In genomic region chr3:124619887-124620599, GRCh38 we compare ENCODE assay signal across 10 cellular contexts.
DNase-seq lines count a peak whose midpoint lies in the region; ATAC-seq lines count a peak whose summit lies in the region.
"Had no signal": no experiment of that assay in that cellular context is flagged by ENCODE, and none has a peak within 500 bp of the region (broad histone marks: within the 10 kb centered on the region; RNA-seq: fewer than 3 reads in every experiment).

No MANE protein-coding gene starts in this region.

- peak overlapping the region; percentile 10 to 79 for H3K27ac Mint-ChIP-seq in activated naive CD4-positive, alpha-beta T cell treated with anti-CD3 and anti-CD28 coated beads, Interleukin-2, amount 50 U/mL, for 72 hours
- H3K27ac Mint-ChIP-seq in natural killer cell treated with Interleukin-12 subunit alpha and Interleukin-12 subunit beta and Interleukin-15 and Interleukin-18, amount 100 ng/mL, for 72 hours = peak overlapping the region; percentile 79 to 90

- ATAC-seq in GM18517 (IDR thresholded peaks at IDR 0.05; ENCODE audit: unreplicated experiment) (peak; percentile 68), HG02759 (IDR thresholded peaks at IDR 0.05; ENCODE audit: unreplicated experiment) (peak; percentile 66), HG02571 (IDR thresholded peaks at IDR 0.05; ENCODE audit: unreplicated experiment) (no peak)
- ATAC-seq in activated naive CD4-positive, alpha-beta T cell treated with anti-CD3 and anti-CD28 coated beads, Interleukin-2, amount 50 U/mL, for 72 hours = peak; percentile 48 to 63
- peak; percentile 80 to 87 for ATAC-seq in natural killer cell treated with Interleukin-12 subunit alpha and Interleukin-12 subunit beta and Interleukin-15 and Interleukin-18, amount 100 ng/mL, for 72 hours

- DNase-seq in activated naive CD4-positive, alpha-beta T cell treated with anti-CD3 and anti-CD28 coated beads, Interleukin-2, amount 50 U/mL, for 72 hours (ENCODE audit: low spot score in 2 of 2) = no peak
- DNase-seq in natural killer cell treated with Interleukin-12 subunit alpha and Interleukin-12 subunit beta and Interleukin-15 and Interleukin-18, amount 100 ng/mL, for 72 hours (ENCODE audit: low spot score) = peak; percentile 63
- DNase-seq in KG1 (lab: John Stamatoyannopoulos, UW) = no peak
- no peak for DNase-seq in 8988T
- DNase-seq: anterior cingulate cortex, head of caudate nucleus, NCI-H1436 treated with DMSO at 0.1 percent for 48 hours had no signal

- peaks cover 0 to 6% of the 10 kb centered on the region in 2 donors for H3K36me3 Mint-ChIP-seq in activated naive CD4-positive, alpha-beta T cell treated with anti-CD3 and anti-CD28 coated beads, Interleukin-2, amount 50 U/mL, for 72 hours
- H3K36me3 Mint-ChIP-seq in natural killer cell treated with Interleukin-12 subunit alpha and Interleukin-12 subunit beta and Interleukin-15 and Interleukin-18, amount 100 ng/mL, for 72 hours = no peaks in the 10 kb centered on the region

- H3K9me3 Mint-ChIP-seq in activated naive CD4-positive, alpha-beta T cell treated with anti-CD3 and anti-CD28 coated beads, Interleukin-2, amount 50 U/mL, for 72 hours = no peaks in the 10 kb centered on the region
- no peaks in the 10 kb centered on the region for H3K9me3 Mint-ChIP-seq in natural killer cell treated with Interleukin-12 subunit alpha and Interleukin-12 subunit beta and Interleukin-15 and Interleukin-18, amount 100 ng/mL, for 72 hours

- no peaks in the 10 kb centered on the region for H3K27me3 Mint-ChIP-seq in natural killer cell treated with Interleukin-12 subunit alpha and Interleukin-12 subunit beta and Interleukin-15 and Interleukin-18, amount 100 ng/mL, for 72 hours

- peak overlapping the region; percentile 70 for H3K4me3 Mint-ChIP-seq in natural killer cell treated with Interleukin-12 subunit alpha and Interleukin-12 subunit beta and Interleukin-15 and Interleukin-18, amount 100 ng/mL, for 72 hours

- H3K4me1 Mint-ChIP-seq in natural killer cell treated with Interleukin-12 subunit alpha and Interleukin-12 subunit beta and Interleukin-15 and Interleukin-18, amount 100 ng/mL, for 72 hours (ENCODE audit: low read depth in 2 of 2) = peaks cover 42 to 47% of the 10 kb centered on the region in 2 donors
